In the genomic region with DNA sequence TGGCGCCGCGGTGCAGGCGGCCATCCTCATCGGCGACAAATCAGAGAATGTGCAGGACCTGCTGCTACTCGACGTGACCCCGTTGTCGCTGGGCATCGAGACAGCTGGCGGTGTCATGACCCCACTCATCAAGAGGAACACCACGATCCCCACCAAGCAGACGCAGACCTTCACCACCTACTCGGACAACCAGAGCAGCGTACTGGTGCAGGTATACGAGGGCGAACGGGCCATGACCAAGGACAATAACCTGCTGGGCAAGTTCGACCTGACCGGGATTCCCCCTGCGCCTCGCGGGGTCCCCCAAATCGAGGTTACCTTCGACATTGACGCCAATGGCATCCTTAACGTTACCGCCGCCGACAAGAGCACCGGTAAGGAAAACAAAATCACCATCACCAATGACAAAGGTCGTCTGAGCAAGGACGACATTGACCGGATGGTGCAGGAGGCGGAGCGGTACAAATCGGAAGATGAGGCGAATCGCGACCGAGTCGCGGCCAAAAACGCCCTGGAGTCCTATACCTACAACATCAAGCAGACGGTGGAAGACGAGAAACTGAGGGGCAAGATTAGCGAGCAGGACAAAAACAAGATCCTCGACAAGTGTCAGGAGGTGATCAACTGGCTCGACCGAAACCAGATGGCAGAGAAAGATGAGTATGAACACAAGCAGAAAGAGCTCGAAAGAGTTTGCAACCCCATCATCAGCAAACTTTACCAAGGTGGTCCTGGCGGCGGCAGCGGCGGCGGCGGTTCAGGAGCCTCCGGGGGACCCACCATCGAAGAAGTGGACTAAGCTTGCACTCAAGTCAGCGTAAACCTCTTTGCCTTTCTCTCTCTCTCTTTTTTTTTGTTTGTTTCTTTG, we compare ENCODE assay signal across 9 cellular contexts. TPM values are rescaled to one million over a fixed set of nuclear protein-coding genes. Genes with fewer than 3 reads are reported as not detected.
DNase-seq lines count a peak whose midpoint lies in the region; ATAC-seq, FAIRE-seq and TF ChIP-seq lines count a peak whose summit lies in the region.
"Had no signal": no experiment of that assay in that cellular context is flagged by ENCODE, and none has a peak within 500 bp of the region (broad histone marks: within the 10 kb centered on the region; RNA-seq: fewer than 3 reads in every experiment).

No MANE protein-coding gene starts in this region.

- TF ChIP-seq CTCF in left ventricle myocardium inferior (IDR thresholded peaks at IDR 0.05; ENCODE audit: borderline replicate concordance), result no peak
- TF ChIP-seq CTCF in coronary artery (IDR thresholded peaks at IDR 0.05), result no peak

- H3K27ac ChIP-seq in left ventricle myocardium inferior (replicated peaks) (no peak overlapping the region), coronary artery (no peak overlapping the region), aorta (ENCODE audit: low read depth in 1 of 2, low read length in 2 of 2) (no peak overlapping the region)
- H3K27ac ChIP-seq: cardiac muscle cell had no signal

- DNase-seq in left ventricle myocardium inferior (peak; percentile 20), Right ventricle myocardium superior (no peak), coronary artery (ENCODE audit: low spot score) (no peak), aorta (peak in 1 of 2 donors; percentile 50), RCC 7860 (ENCODE audit: low spot score) (no peak), NCI-H2227 treated with DMSO at 0.1 percent for 48 hours (lab: John Stamatoyannopoulos, UW) (no peak)

- H3K36me3 ChIP-seq in left ventricle myocardium inferior (no peaks in the 10 kb centered on the region), mucosa of stomach (ENCODE audit: control insufficient read depth, insufficient read depth, low read length) (no peaks in the 10 kb centered on the region), aorta (ENCODE audit: control insufficient read depth in 1 of 2, insufficient read depth in 2 of 2, low read length in 1 of 2) (no peaks in the 10 kb centered on the region)
- H3K36me3 ChIP-seq: cardiac muscle cell had no signal

- H3K9ac ChIP-seq in mucosa of stomach (ENCODE audit: low read length), result no peak overlapping the region

- H3K4me1 ChIP-seq in left ventricle myocardium inferior (peaks cover 24% of the 10 kb centered on the region), mucosa of stomach (ENCODE audit: control insufficient read depth, insufficient read depth, low read length) (peaks cover 18% of the 10 kb centered on the region), aorta (ENCODE audit: control insufficient read depth in 1 of 2, insufficient read depth in 2 of 2, low read length in 2 of 2) (no peaks in the 10 kb centered on the region)

- intact Hi-C loops in left ventricle myocardium inferior (cut with micrococcal nuclease) (no loop called here), Right ventricle myocardium superior (cut with DNase I) (loop anchor here (2.0 kb wide), 1 partner anchor 91 kb away; no protein-coding TSS in a partner anchor), aorta (cut with DNase I) (loop anchor here (2.0 to 10.0 kb wide), 7 partner anchors 25 to 373 kb away; a partner anchor contains a TSS)

- H3K9me3 ChIP-seq in left ventricle myocardium inferior (replicated peaks), result peaks cover 6% of the 10 kb centered on the region
- H3K9me3 ChIP-seq in mucosa of stomach (ENCODE audit: control insufficient read depth, low read length), result no peaks in the 10 kb centered on the region
- no peaks in the 10 kb centered on the region for H3K9me3 ChIP-seq in aorta (ENCODE audit: control insufficient read depth, low read length)

- WGBS in aorta, 2 donors, result 3% methylated on average over 61 of the region's 61 CpGs

- H3K4me3 ChIP-seq in left ventricle myocardium inferior, result peak overlapping the region; percentile 80
- peak overlapping the region; percentile 77 for H3K4me3 ChIP-seq in coronary artery
- peak overlapping the region; percentile 49 for H3K4me3 ChIP-seq in mucosa of stomach (ENCODE audit: low read length)
- H3K4me3 ChIP-seq in aorta (ENCODE audit: low read length in 2 of 2), result peak overlapping the region; percentile 13 to 40
- H3K4me3 ChIP-seq: cardiac muscle cell had no signal

- H3K27me3 ChIP-seq in left ventricle myocardium inferior (ENCODE audit: low read depth) (peaks cover 9% of the 10 kb centered on the region), mucosa of stomach (ENCODE audit: control insufficient read depth, insufficient read depth, low read length) (peaks cover 18% of the 10 kb centered on the region), aorta (ENCODE audit: control insufficient read depth in 1 of 2, insufficient read depth in 2 of 2, low read length in 1 of 2) (no peaks in the 10 kb centered on the region)

- no peak for ATAC-seq in Right ventricle myocardium superior (ENCODE audit: poor library complexity)
- ATAC-seq in aorta (ENCODE audit: low FRiP score), result no peak
- ATAC-seq in HG02642 (IDR thresholded peaks at IDR 0.05; ENCODE audit: poor library complexity, unreplicated experiment), result no peak

- FAIRE-seq in RCC 7860 (lab: Jason Lieb, UNC), result no peak

RNA-seq across cellular contexts. Expression of a gene that starts 1.7 kb away (rescaled TPM):
- total RNA-seq in left ventricle myocardium inferior (34.0 TPM), Right ventricle myocardium superior (14.1 TPM), aorta (10 to 100 TPM; 28.9 to 41.4 TPM)
- 10 to 100 TPM in 1 of 2 donors, 1 to 10 TPM in 1; 6.6 to 17.0 TPM for polyA plus RNA-seq in aorta

RNA-seq across cellular contexts. Expression of a gene that starts 7.6 kb away (rescaled TPM):
- total RNA-seq in left ventricle myocardium inferior, result 0.36 TPM
- total RNA-seq in Right ventricle myocardium superior, result 0.19 TPM
- 1 to 10 TPM in 1 of 2 donors, under 1 TPM in 1; 0.42 to 1.0 TPM for total RNA-seq in aorta
- 1 to 10 TPM; 1.4 to 1.9 TPM for polyA plus RNA-seq in aorta
- total RNA-seq: cardiac muscle cell had no signal

RNA-seq across cellular contexts. Expression of a gene that starts 37.6 kb away (rescaled TPM):
- 25.9 TPM for total RNA-seq in left ventricle myocardium inferior
- total RNA-seq in Right ventricle myocardium superior, result 21.5 TPM
- total RNA-seq in aorta, result 10 to 100 TPM; 33.8 to 63.8 TPM
- polyA plus RNA-seq in aorta, result 10 to 100 TPM; 14.0 to 20.9 TPM

RNA-seq across cellular contexts. Expression of a gene that starts 38.6 kb away (rescaled TPM):
- total RNA-seq in left ventricle myocardium inferior (20.8 TPM), Right ventricle myocardium superior (15.2 TPM), aorta (10 to 100 TPM; 17.2 to 25.4 TPM)
- polyA plus RNA-seq in aorta, result 1 to 10 TPM in 1 of 2 donors, under 1 TPM in 1; 0.38 to 7.2 TPM

Comparison
In these comparisons a context has a peak if more than half of its experiments do, and no peak if none do; other contexts are left out.
1. H3K4me3 ChIP-seq: peak in every context shown above with its lines; median percentile 80 in left ventricle myocardium inferior; 77 in coronary artery; 49 in mucosa of stomach; 26 in aorta.